In genomic region chr20:46218656-46219055, GRCh38 we compare ENCODE assay signal across 28 cellular contexts.
DNase-seq lines count a peak whose midpoint lies in the region; TF ChIP-seq lines count a peak whose summit lies in the region.
"Had no signal": no experiment of that assay in that cellular context is flagged by ENCODE, and none has a peak within 500 bp of the region (broad histone marks: within the 10 kb centered on the region; RNA-seq: fewer than 3 reads in every experiment).

No MANE protein-coding gene starts in this region.

- no peaks in the 10 kb centered on the region for H3K27me3 ChIP-seq in Peyer's patch
- H3K27me3 ChIP-seq: ovary had no signal

- no peaks in the 10 kb centered on the region for H3K36me3 ChIP-seq in Peyer's patch
- H3K36me3 ChIP-seq: brain microvascular endothelial cell, esophagus squamous epithelium, left lung, MG63, ovary, suprapubic skin, upper lobe of right lung had no signal

- DNase-seq in DMS153 (lab: John Stamatoyannopoulos, UW) (peak; percentile 32), DMS153 treated with DMSO at 0.1 percent for 48 hours (lab: John Stamatoyannopoulos, UW; ENCODE audit: unreplicated experiment) (no peak), NCI-H187 (lab: John Stamatoyannopoulos, UW) (peak; percentile 72 to 92), NCI-H510A (lab: John Stamatoyannopoulos, UW) (peak; percentile 92), left kidney (ENCODE audit: low read depth, low spot score) (peak; percentile 49), OCI-M1 (lab: John Stamatoyannopoulos, UW) (no peak), GM19240 (ENCODE audit: insufficient read length, low spot score) (no peak), Peyer's patch (no peak)
- DNase-seq: activated CD4-positive, alpha-beta T cell treated with anti-CD3 and anti-CD28 coated beads for 36 hours; activated CD8-positive, alpha-beta T cell treated with anti-CD3 and anti-CD28 coated beads, Interleukin-2, amount 10 ng/mL, durations not matched to agents 7 days and 5 days; amniotic stem cell; brain microvascular endothelial cell; esophagus squamous epithelium; foreskin keratinocyte; KG1; left lung; MG63; NCI-H1694 treated with DMSO at 0.1 percent for 48 hours; NCI-H446; ovary; SIG-M5; stimulated activated naive B cell treated with anti-CD40 and anti-IgM and Interleukin-4, amounts not matched to agents 10 μg/mL and 1 μg/mL and 100 μg/mL, for 72 hours; upper lobe of right lung had no signal

- TF ChIP-seq POLR2A in Peyer's patch (IDR thresholded peaks at IDR 0.05): no peak

- H3K9me3 ChIP-seq in Peyer's patch: no peaks in the 10 kb centered on the region
- H3K9me3 ChIP-seq: esophagus squamous epithelium, left lung, MG63, ovary, suprapubic skin, upper lobe of right lung had no signal

- no peak overlapping the region for H3K4me3 ChIP-seq in Peyer's patch
- H3K4me3 ChIP-seq: dorsolateral prefrontal cortex, esophagus squamous epithelium, GM12878, left lung, MG63, ovary, suprapubic skin, upper lobe of right lung had no signal

- H3K27ac ChIP-seq in Peyer's patch: no peak overlapping the region
- H3K27ac ChIP-seq: brain microvascular endothelial cell, C4-2B, esophagus squamous epithelium, foreskin keratinocyte, HL-60, left lung, ovary, suprapubic skin, upper lobe of right lung had no signal

- H3K4me1 ChIP-seq in Peyer's patch: no peaks in the 10 kb centered on the region
- H3K4me1 ChIP-seq: foreskin keratinocyte, left lung, suprapubic skin, upper lobe of right lung had no signal

- no peak for TF ChIP-seq CTCF in Peyer's patch (IDR thresholded peaks at IDR 0.05)

Comparison
In these comparisons a context has a peak if more than half of its experiments do, and no peak if none do; other contexts are left out.
1. DNase-seq: peak in DMS153 (single experiment), NCI-H187 (2 of 2), NCI-H510A (single experiment) and left kidney (single experiment); none in DMS153 treated with DMSO at 0.1 percent for 48 hours (single experiment), OCI-M1 (single experiment), GM19240 (single experiment) and Peyer's patch (0 of 3).